27 cellular contexts compared by ENCODE assay signal in genomic region chr4:112002301-112002700, GRCh38.
DNase-seq lines count a peak whose midpoint lies in the region; TF ChIP-seq lines count a peak whose summit lies in the region.
"Had no signal": no experiment of that assay in that cellular context is flagged by ENCODE, and none has a peak within 500 bp of the region (broad histone marks: within the 10 kb centered on the region; RNA-seq: fewer than 3 reads in every experiment).

No MANE protein-coding gene starts in this region.

- H3K36me3 ChIP-seq in esophagus (ENCODE audit: control insufficient read depth in 2 of 2, insufficient read depth in 2 of 2, low read length in 1 of 2) (no peaks in the 10 kb centered on the region), osteoblast (ENCODE audit: insufficient read depth, low read length) (no peaks in the 10 kb centered on the region)
- H3K36me3 ChIP-seq: HAP-1, left lung, thoracic aorta, vagina had no signal

- H3K4me1 Mint-ChIP-seq in glutamatergic neuron (ENCODE audit: low read depth, unreplicated experiment), result peaks cover 5% of the 10 kb centered on the region
- H3K4me1 Mint-ChIP-seq: activated CD4-positive, alpha-beta memory T cell treated with anti-CD3 and anti-CD28 coated beads, Interleukin-2, amount 10 ng/mL, durations not matched to agents 7 days and 5 days; central memory CD8-positive, alpha-beta T cell; stimulated activated naive CD8-positive, alpha-beta T cell treated with anti-CD3 and anti-CD28 coated beads, Interleukin-15, amount 100 ng/mL, for 72 hours had no signal

- no peak overlapping the region for H3K4me3 Mint-ChIP-seq in glutamatergic neuron (ENCODE audit: unreplicated experiment)
- H3K4me3 Mint-ChIP-seq: activated CD4-positive, alpha-beta memory T cell treated with anti-CD3 and anti-CD28 coated beads, Interleukin-2, amount 10 ng/mL, durations not matched to agents 7 days and 5 days; activated T-helper 1 cell treated with anti-CD3 and anti-CD28 coated beads, Interleukin-12 subunit alpha, Interleukin-12 subunit beta, Interleukin-2, Interleukin-4 antibody, amounts not matched to agents 30 ng/mL and 10 ng/mL and 1 ng/mL, durations not matched to agents 14 hours and 24 hours and 36 hours; CD4-positive, alpha-beta T cell; central memory CD8-positive, alpha-beta T cell; stimulated activated naive CD8-positive, alpha-beta T cell treated with anti-CD3 and anti-CD28 coated beads, Interleukin-15, amount 100 ng/mL, for 72 hours; T-helper 2 cell treated with Interferon-gamma antibody and Interleukin-4, amounts not matched to agents 5 μg/mL and 100 μg/mL, for 36 hours had no signal

- H3K4me1 ChIP-seq in esophagus (ENCODE audit: control insufficient read depth in 2 of 2, insufficient read depth in 2 of 2, low read length in 1 of 2) (no peaks in the 10 kb centered on the region), osteoblast (ENCODE audit: insufficient read depth, low read length) (no peaks in the 10 kb centered on the region)
- H3K4me1 ChIP-seq: left lung, psoas muscle had no signal

- H4K20me1 ChIP-seq in osteoblast (ENCODE audit: insufficient read depth, low read length), result no peaks in the 10 kb centered on the region

- 33 to 44% methylated on average over 2 of the region's 2 CpGs for WGBS in esophagus, 2 donors

- no peak overlapping the region for H3K4me2 ChIP-seq in osteoblast (ENCODE audit: insufficient read depth, low read length)

- H3K9me3 ChIP-seq in esophagus (ENCODE audit: control insufficient read depth in 2 of 2, insufficient read depth in 1 of 2, low read depth in 1 of 2, low read length in 1 of 2) (no peaks in the 10 kb centered on the region), osteoblast (ENCODE audit: low read depth, low read length) (no peaks in the 10 kb centered on the region)
- H3K9me3 ChIP-seq: HAP-1, left lung, psoas muscle, thoracic aorta, vagina had no signal

- TF ChIP-seq CTCF in osteoblast (IDR thresholded peaks at IDR 0.05; ENCODE audit: extremely low read depth, low read depth, low read length) (no peak), glutamatergic neuron (IDR thresholded peaks at IDR 0.05; ENCODE audit: partially characterized antibody, unreplicated experiment) (no peak), dorsolateral prefrontal cortex (IDR thresholded peaks at IDR 0.05 in 54 of 56, conservative IDR thresholded peaks at IDR 0.05 in 2 of 56; ENCODE audit: low read depth in 1 of 56, partially characterized antibody in 56 of 56) (no peak)

- DNase-seq in NCI-H748 (lab: John Stamatoyannopoulos, UW; ENCODE audit: unreplicated experiment), result peak; percentile 47
- no peak for DNase-seq in NCI-H748 treated with DMSO at 0.1 percent for 48 hours (lab: John Stamatoyannopoulos, UW)
- peak; percentile 84 for DNase-seq in NCI-H69 (lab: John Stamatoyannopoulos, UW)
- peak; percentile 54 for DNase-seq in osteoblast (ENCODE audit: insufficient read length, low spot score, missing footprints)
- DNase-seq in medulla oblongata (ENCODE audit: extremely low spot score), result no peak
- no peak for DNase-seq in glutamatergic neuron
- no peak for DNase-seq in dorsolateral prefrontal cortex
- DNase-seq: activated CD4-positive, alpha-beta memory T cell treated with anti-CD3 and anti-CD28 coated beads, Interleukin-2, amount 10 ng/mL, durations not matched to agents 7 days and 5 days; activated CD8-positive, alpha-beta memory T cell treated with anti-CD3 and anti-CD28 coated beads, Interleukin-2, amount 50 U/mL, for 4 hours; activated naive CD4-positive, alpha-beta T cell treated with Interleukin-2 at 50 U/mL for 16 hours; AML-193; CD4-positive, alpha-beta T cell; left lung; NCI-H1436; NCI-H2171; occipital lobe; psoas muscle; stimulated activated CD4-positive, alpha-beta T cell treated with anti-CD3 and anti-CD28 coated beads, Interleukin-12 subunit alpha, Interleukin-12 subunit beta, amount 100 ng/mL, for 4 hours; stimulated activated CD4-positive, alpha-beta T cell treated with anti-CD3 and anti-CD28 coated beads, Interleukin-2, amount 100 ng/mL, for 48 hours; stimulated activated naive CD8-positive, alpha-beta T cell treated with anti-CD3 and anti-CD28 coated beads, Interleukin-15, amount 100 ng/mL, for 72 hours had no signal

- H3K4me3 ChIP-seq in esophagus (ENCODE audit: low read depth in 1 of 2, low read length in 2 of 2) (no peak overlapping the region), osteoblast (ENCODE audit: insufficient read depth, low read length) (no peak overlapping the region), dorsolateral prefrontal cortex (no peak overlapping the region)
- H3K4me3 ChIP-seq: HAP-1, left lung, psoas muscle, thoracic aorta, vagina had no signal

- intact Hi-C loops in dorsolateral prefrontal cortex (cut with DNase I), result no loop called here

- H3K9me3 Mint-ChIP-seq in glutamatergic neuron (ENCODE audit: unreplicated experiment), result peaks cover 2% of the 10 kb centered on the region
- H3K9me3 Mint-ChIP-seq: activated T-helper 1 cell treated with anti-CD3 and anti-CD28 coated beads, Interleukin-12 subunit alpha, Interleukin-12 subunit beta, Interleukin-2, Interleukin-4 antibody, amounts not matched to agents 30 ng/mL and 10 ng/mL and 1 ng/mL, durations not matched to agents 14 hours and 24 hours and 36 hours; T-helper 2 cell treated with Interferon-gamma antibody and Interleukin-4, amounts not matched to agents 5 μg/mL and 100 μg/mL, for 36 hours had no signal

- no peaks in the 10 kb centered on the region for H3K27me3 Mint-ChIP-seq in glutamatergic neuron (ENCODE audit: unreplicated experiment)
- H3K27me3 Mint-ChIP-seq: stimulated activated naive CD8-positive, alpha-beta T cell treated with anti-CD3 and anti-CD28 coated beads, Interleukin-15, amount 100 ng/mL, for 72 hours had no signal

- H3K27me3 ChIP-seq in esophagus (ENCODE audit: control insufficient read depth in 1 of 2, insufficient read depth in 2 of 2, low read length in 2 of 2) (no peaks in the 10 kb centered on the region), osteoblast (ENCODE audit: insufficient read depth, low read length) (no peaks in the 10 kb centered on the region), dorsolateral prefrontal cortex (peaks cover 0 to 9% (median 0%) of the 10 kb centered on the region in 45 donors)
- H3K27me3 ChIP-seq: left lung, vagina had no signal

- H3K36me3 Mint-ChIP-seq in glutamatergic neuron (ENCODE audit: unreplicated experiment), result no peaks in the 10 kb centered on the region

- H3K27ac ChIP-seq in esophagus (ENCODE audit: low read depth in 2 of 2, low read length in 1 of 2) (peak overlapping the region; percentile 30 to 83), osteoblast (ENCODE audit: low read depth, low read length) (no peak overlapping the region), dorsolateral prefrontal cortex (no peak overlapping the region)
- H3K27ac ChIP-seq: left lung, psoas muscle, thoracic aorta, vagina had no signal

- H3K27ac Mint-ChIP-seq in glutamatergic neuron (ENCODE audit: unreplicated experiment), result no peak overlapping the region
- H3K27ac Mint-ChIP-seq: activated CD4-positive, alpha-beta memory T cell treated with anti-CD3 and anti-CD28 coated beads, Interleukin-2, amount 10 ng/mL, durations not matched to agents 7 days and 5 days; activated T-helper 1 cell treated with anti-CD3 and anti-CD28 coated beads, Interleukin-12 subunit alpha, Interleukin-12 subunit beta, Interleukin-2, Interleukin-4 antibody, amounts not matched to agents 30 ng/mL and 10 ng/mL and 1 ng/mL, durations not matched to agents 14 hours and 24 hours and 36 hours; CD4-positive, alpha-beta T cell; stimulated activated naive CD8-positive, alpha-beta T cell treated with anti-CD3 and anti-CD28 coated beads, Interleukin-15, amount 100 ng/mL, for 72 hours; T-helper 2 cell treated with Interferon-gamma antibody and Interleukin-4, amounts not matched to agents 5 μg/mL and 100 μg/mL, for 36 hours had no signal

- H2AFZ ChIP-seq in osteoblast (ENCODE audit: low read length), result no peak overlapping the region

- H3K79me2 ChIP-seq in osteoblast (ENCODE audit: insufficient read depth, low read length), result no peaks in the 10 kb centered on the region

Comparison
In these comparisons a context has a peak if more than half of its experiments do, and no peak if none do; other contexts are left out.
1. DNase-seq: peak in NCI-H748 (single experiment), NCI-H69 (single experiment) and osteoblast (single experiment); none in NCI-H748 treated with DMSO at 0.1 percent for 48 hours (single experiment), medulla oblongata (single experiment), glutamatergic neuron (single experiment) and dorsolateral prefrontal cortex (0 of 10).
2. H3K27ac ChIP-seq: peak in esophagus (2 of 2); none in osteoblast (single experiment) and dorsolateral prefrontal cortex (0 of 59).